24 cellular contexts compared by ENCODE assay signal in the genomic region with DNA sequence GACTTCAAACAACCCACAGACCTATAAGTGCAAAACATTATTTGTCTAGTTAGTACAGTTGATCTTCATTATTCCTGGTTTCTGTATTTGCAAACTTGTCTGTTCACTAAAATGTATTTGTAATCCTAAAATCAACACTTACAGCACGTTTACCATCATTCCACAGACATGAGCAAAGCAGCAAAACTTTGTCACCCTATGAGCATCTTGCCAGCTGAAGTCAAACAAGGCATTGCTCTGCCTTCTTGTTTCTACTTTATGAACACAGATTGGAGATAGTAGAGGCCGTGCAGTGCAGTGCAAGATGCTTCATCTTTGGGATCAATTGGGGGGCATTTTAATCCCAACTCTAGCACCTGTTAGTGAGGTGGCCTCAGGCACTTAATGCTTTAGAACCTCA.
DNase-seq lines count a peak whose midpoint lies in the region; ATAC-seq and TF ChIP-seq lines count a peak whose summit lies in the region.
"Had no signal": no experiment of that assay in that cellular context is flagged by ENCODE, and none has a peak within 500 bp of the region (broad histone marks: within the 10 kb centered on the region; RNA-seq: fewer than 3 reads in every experiment).

No MANE protein-coding gene starts in this region.

- no peak overlapping the region for H2AK9ac ChIP-seq in IMR-90 (replicated peaks; ENCODE audit: low read depth, low read length, poor library complexity)

- in situ Hi-C loops in IMR-90 (cut with MboI; ENCODE audit: low sequenced_read_pairs) = loop anchor here (25.0 kb wide), 1 partner anchor 813 kb away; no protein-coding TSS in a partner anchor
- in situ Hi-C loops in astrocyte of the spinal cord (cut with HindIII; ENCODE audit: low sequenced_read_pairs) = no loop called here

- no peak overlapping the region for H3K4ac ChIP-seq in IMR-90 (ENCODE audit: low read depth, low read length)

- H3K14ac ChIP-seq in IMR-90 (replicated peaks; ENCODE audit: low read depth, low read length) = no peak overlapping the region

- no peak overlapping the region for H3K9ac ChIP-seq in IMR-90 (ENCODE audit: low read depth, low read length)
- H3K9ac ChIP-seq in skeletal muscle satellite cell (ENCODE audit: low read depth, low read length) = no peak overlapping the region

- WGBS in IMR-90 (ENCODE audit: extremely low coverage in 2 of 2, insufficient read length in 1 of 2), 2 experiments = no CpG with 5 or more reads among the region's 2 CpGs

- intact Hi-C loops in IMR-90 (cut with micrococcal nuclease) = no loop called here

- POLR2A ChIA-PET in IMR-90 (lab: Charles Lee; ENCODE audit: unreplicated experiment) = no interaction called here

- TF ChIP-seq CTCF in IMR-90 (conservative IDR thresholded peaks at IDR 0.05; ENCODE audit: low read depth, low read length) = no peak
- TF ChIP-seq CTCF in astrocyte of the spinal cord (IDR thresholded peaks at IDR 0.05; ENCODE audit: low read depth, low read length) = no peak

- H3K4me1 ChIP-seq in IMR-90 (ENCODE audit: control insufficient read depth, insufficient read depth, low read length) (no peaks in the 10 kb centered on the region), skeletal muscle satellite cell (ENCODE audit: control insufficient read depth, insufficient read depth, low read length) (peaks cover 4% of the 10 kb centered on the region)
- H3K4me1 ChIP-seq: Caco-2, sigmoid colon, tibial nerve had no signal

- H3K4me3 ChIP-seq in IMR-90 (ENCODE audit: insufficient read depth, low read depth, low read length) (no peak overlapping the region), astrocyte of the spinal cord (ENCODE audit: low read depth, low read length) (no peak overlapping the region), skeletal muscle satellite cell (ENCODE audit: low read length) (no peak overlapping the region)
- H3K4me3 ChIP-seq: GM12878, lung, sigmoid colon, tibial nerve had no signal

- no peak overlapping the region for H3K4me2 ChIP-seq in IMR-90 (ENCODE audit: low read depth, low read length)
- peak overlapping the region; percentile 3 for H3K4me2 ChIP-seq in skeletal muscle satellite cell (ENCODE audit: low read length)

- DNase-seq in EH (ENCODE audit: low read depth) = peak; percentile 91
- peak; percentile 17 for DNase-seq in IMR-90
- DNase-seq in astrocyte of the spinal cord (ENCODE audit: low read depth, low spot score) = peak; percentile 5
- no peak for DNase-seq in NCI-H774 (lab: John Stamatoyannopoulos, UW)
- DNase-seq in NCI-H446 (lab: John Stamatoyannopoulos, UW) = no peak
- DNase-seq: activated T-cell treated with anti-CD3 and anti-CD28 coated beads, Interleukin-2, amount 50 U/mL, for 48 hours; brain microvascular endothelial cell; Caco-2; DND-41; H9; hippocampal formation; Kasumi-1; naive thymus-derived CD8-positive, alpha-beta T cell; nucleus accumbens; OCI-M1; sigmoid colon; stimulated activated CD4-positive, alpha-beta T cell treated with anti-CD3 and anti-CD28 coated beads, Interleukin-4, amount 100 ng/mL, for 4 hours had no signal

- no peak overlapping the region for H4K5ac ChIP-seq in IMR-90 (ENCODE audit: low read depth, low read length)

- no peaks in the 10 kb centered on the region for H3K9me1 ChIP-seq in IMR-90 (ENCODE audit: insufficient read depth, low read length)

- dilution Hi-C loops in IMR-90 (cut with HindIII; ENCODE audit: low sequenced_read_pairs, unreplicated experiment) = no loop called here

- no peak overlapping the region for H2AK5ac ChIP-seq in IMR-90 (ENCODE audit: low read depth, low read length)

- BruUV-seq in IMR-90 (replicated peaks; lab: Mats Ljungman, UMichigan) = no TSS peak

- no peak overlapping the region for H4K91ac ChIP-seq in IMR-90 (ENCODE audit: insufficient read depth, low read depth, low read length)

- H2BK15ac ChIP-seq in IMR-90 (ENCODE audit: low read depth, low read length) = no peak overlapping the region

- H3K23ac ChIP-seq in IMR-90 (ENCODE audit: low read depth, low read length) = no peak overlapping the region

- H2BK20ac ChIP-seq in IMR-90 (ENCODE audit: low read depth, low read length) = no peak overlapping the region

- H4K20me1 ChIP-seq in IMR-90 (ENCODE audit: insufficient read depth, low read length) = no peaks in the 10 kb centered on the region

- TF ChIP-seq POLR2A in IMR-90 (IDR thresholded peaks at IDR 0.05; ENCODE audit: low read depth, low read length) = no peak

- CTCF ChIA-PET in IMR-90 (lab: Yijun Ruan, JAX) = no interaction called here

- no peak overlapping the region for H2BK120ac ChIP-seq in IMR-90 (ENCODE audit: low read depth, low read length)

- no peak overlapping the region for H4K8ac ChIP-seq in IMR-90 (ENCODE audit: low read depth in 2 of 2, low read length in 2 of 2)

- H3K79me1 ChIP-seq in IMR-90 (ENCODE audit: low read depth in 1 of 2, low read length in 2 of 2) = no peaks in the 10 kb centered on the region

- no peaks in the 10 kb centered on the region for H3K27me3 ChIP-seq in IMR-90 (ENCODE audit: control insufficient read depth, insufficient read depth, low read length)
- H3K27me3 ChIP-seq in skeletal muscle satellite cell (ENCODE audit: control insufficient read depth, insufficient read depth, low read length) = no peaks in the 10 kb centered on the region
- H3K27me3 ChIP-seq: brain microvascular endothelial cell, sigmoid colon, tibial nerve had no signal

- no peak for TF ChIP-seq RAD21 in IMR-90 (IDR thresholded peaks at IDR 0.05; ENCODE audit: low read length)

- no peak overlapping the region for H3K18ac ChIP-seq in IMR-90 (ENCODE audit: low read depth, low read length)

- ATAC-seq in IMR-90 (ENCODE audit: low read depth) = peak; percentile 70
- no peak for ATAC-seq in GM21367 (IDR thresholded peaks at IDR 0.05; ENCODE audit: unreplicated experiment)
- ATAC-seq: GM12878; HepG2; naive thymus-derived CD8-positive, alpha-beta T cell; SK-N-SH treated with all-trans-retinoic acid at 6 μM for 48 hours had no signal

- H3K56ac ChIP-seq in IMR-90 (ENCODE audit: extremely low read depth, insufficient read depth, low read length) = no peak overlapping the region

- no peak overlapping the region for H3K27ac ChIP-seq in IMR-90 (ENCODE audit: insufficient read depth, low read length)
- H3K27ac ChIP-seq: brain microvascular endothelial cell, sigmoid colon, tibial nerve had no signal

- no peaks in the 10 kb centered on the region for H3K9me3 ChIP-seq in IMR-90 (ENCODE audit: control insufficient read depth, insufficient read depth, low read length)
- no peaks in the 10 kb centered on the region for H3K9me3 ChIP-seq in skeletal muscle satellite cell (replicated peaks; ENCODE audit: low read length)
- H3K9me3 ChIP-seq: Caco-2, sigmoid colon, tibial nerve had no signal

- H3K36me3 ChIP-seq in IMR-90 (ENCODE audit: control insufficient read depth, insufficient read depth, low read length) (no peaks in the 10 kb centered on the region), skeletal muscle satellite cell (ENCODE audit: insufficient read depth, low read length) (no peaks in the 10 kb centered on the region)
- H3K36me3 ChIP-seq: brain microvascular endothelial cell, sigmoid colon had no signal

- H2BK5ac ChIP-seq in IMR-90 (ENCODE audit: low read depth, low read length, poor library complexity, severe bottlenecking) = no peak overlapping the region

- H2AFZ ChIP-seq in IMR-90 (replicated peaks; ENCODE audit: low read length, poor library complexity) = no peak overlapping the region

TF ChIP-seq in IMR-90, 13 proteins besides CTCF, POLR2A, EP300 and RAD21:
- TF ChIP-seq, protein P1, sequence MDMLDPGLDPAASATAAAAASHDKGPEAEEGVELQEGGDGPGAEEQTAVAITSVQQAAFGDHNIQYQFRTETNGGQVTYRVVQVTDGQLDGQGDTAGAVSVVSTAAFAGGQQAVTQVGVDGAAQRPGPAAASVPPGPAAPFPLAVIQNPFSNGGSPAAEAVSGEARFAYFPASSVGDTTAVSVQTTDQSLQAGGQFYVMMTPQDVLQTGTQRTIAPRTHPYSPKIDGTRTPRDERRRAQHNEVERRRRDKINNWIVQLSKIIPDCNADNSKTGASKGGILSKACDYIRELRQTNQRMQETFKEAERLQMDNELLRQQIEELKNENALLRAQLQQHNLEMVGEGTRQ (IDR thresholded peaks at IDR 0.05; ENCODE audit: low read depth, low read length) = no peak
- TF ChIP-seq NFE2L2 (IDR thresholded peaks at IDR 0.05; ENCODE audit: low read depth, low read length) (no peak), CEBPB (IDR thresholded peaks at IDR 0.05; ENCODE audit: low read depth, low read length) (no peak), BHLHE40 (IDR thresholded peaks at IDR 0.05; ENCODE audit: low read depth, low read length) (peak; percentile 74; the same call in 1 of the 2 replicates), ELK1 (IDR thresholded peaks at IDR 0.05; ENCODE audit: borderline replicate concordance, low read depth, low read length) (no peak)
TF ChIP-seq in IMR-90: peak in this region for 1.

Comparison
In these comparisons a context has a peak if more than half of its experiments do, and no peak if none do; other contexts are left out.
1. DNase-seq: peak in EH (single experiment), IMR-90 (single experiment) and astrocyte of the spinal cord (single experiment); none in NCI-H774 (single experiment) and NCI-H446 (0 of 2).